ENCODE assay signal across 14 cellular contexts in genomic region chr16:54027126-54027922, GRCh38.
DNase-seq lines count a peak whose midpoint lies in the region; ATAC-seq and TF ChIP-seq lines count a peak whose summit lies in the region.
"Had no signal": no experiment of that assay in that cellular context is flagged by ENCODE, and none has a peak within 500 bp of the region (broad histone marks: within the 10 kb centered on the region; RNA-seq: fewer than 3 reads in every experiment).

No MANE protein-coding gene starts in this region.

- intact Hi-C loops in aorta (cut with DNase I), result no loop called here

- no peaks in the 10 kb centered on the region for H3K9me3 ChIP-seq in HEK293 (ENCODE audit: control insufficient read depth, insufficient read depth, low read depth, low read length)
- peaks cover 8% of the 10 kb centered on the region for H3K9me3 ChIP-seq in adipocyte (ENCODE audit: control insufficient read depth, low read length)
- no peaks in the 10 kb centered on the region for H3K9me3 ChIP-seq in aorta (ENCODE audit: control insufficient read depth, low read length)

- H3K4me3 ChIP-seq in HEK293 (ENCODE audit: low read depth, low read length), result no peak overlapping the region
- H3K4me3 ChIP-seq in adipocyte (ENCODE audit: low read length), result peak overlapping the region; percentile 13
- H3K4me3 ChIP-seq in foreskin fibroblast (ENCODE audit: low read depth in 1 of 2, low read length in 2 of 2), result no peak overlapping the region
- H3K4me3 ChIP-seq in aorta (ENCODE audit: low read length in 2 of 2), result no peak overlapping the region

- H3K36me3 ChIP-seq in HEK293 (ENCODE audit: control insufficient read depth in 2 of 2, insufficient read depth in 1 of 2, low read length in 2 of 2) (no peaks in the 10 kb centered on the region), adipocyte (ENCODE audit: control insufficient read depth, insufficient read depth, low read length, severe bottlenecking) (no peaks in the 10 kb centered on the region), aorta (ENCODE audit: control insufficient read depth in 1 of 2, insufficient read depth in 2 of 2, low read length in 1 of 2) (no peaks in the 10 kb centered on the region)

- 83% methylated on average over 4 of the region's 4 CpGs for WGBS in aorta, 2 donors

- H3K9ac ChIP-seq in adipocyte (ENCODE audit: low read length), result peak overlapping the region; percentile 58
- H3K9ac ChIP-seq: parathyroid adenoma had no signal

- H3K27me3 ChIP-seq in adipocyte (replicated peaks; ENCODE audit: control insufficient read depth, insufficient read depth, low read length) (no peaks in the 10 kb centered on the region), aorta (ENCODE audit: control insufficient read depth in 1 of 2, insufficient read depth in 2 of 2, low read length in 1 of 2) (no peaks in the 10 kb centered on the region)

- no peak for ATAC-seq in aorta (ENCODE audit: low FRiP score)
- ATAC-seq in HG02763 (IDR thresholded peaks at IDR 0.05; ENCODE audit: unreplicated experiment), result no peak
- no peak for ATAC-seq in HG03460 (IDR thresholded peaks at IDR 0.05; ENCODE audit: unreplicated experiment)

- CTCF ChIA-PET in HEK293 (lab: Yijun Ruan, JAX), result interaction anchor here (0.8 kb wide), 1 partner anchor 13 kb away, joined by 4 read pairs; no protein-coding TSS in a partner anchor

- in situ Hi-C loops in ACHN (cut with HindIII; ENCODE audit: low pct_ligation_motif_present, low pct_unique_long_range_greater_than_20kb, low sequenced_read_pairs), result no loop called here

- DNase-seq in ACHN (peak; percentile 5), adipocyte (ENCODE audit: low read depth) (peak; percentile 57), foreskin fibroblast (peak; percentile 41 to 71), aorta (no peak)
- no peak for DNase-seq in activated CD4-positive, CD25-positive, alpha-beta regulatory T cell (lab: John Stamatoyannopoulos, UW)
- DNase-seq: cerebellar nuclear complex, DMS153, NCI-H187, NCI-H748 treated with DMSO at 0.1 percent for 48 hours, Right ventricle myocardium superior had no signal

- TF ChIP-seq CTCF in HEK293 (tag by site-specific recombination; IDR thresholded peaks at IDR 0.05) (no peak), foreskin fibroblast (IDR thresholded peaks at IDR 0.05; ENCODE audit: low read depth, low read length) (no peak)

- POLR2A ChIA-PET in HEK293 (lab: Yijun Ruan, JAX), result no interaction called here

- H3K27ac ChIP-seq in HEK293 (ENCODE audit: extremely low read depth, low read depth, low read length) (no peak overlapping the region), aorta (ENCODE audit: low read depth in 1 of 2, low read length in 2 of 2) (no peak overlapping the region)
- H3K27ac ChIP-seq: parathyroid adenoma had no signal

- no peaks in the 10 kb centered on the region for H3K4me1 ChIP-seq in HEK293 (ENCODE audit: control insufficient read depth, insufficient read depth, low read length)
- peaks cover 22% of the 10 kb centered on the region for H3K4me1 ChIP-seq in adipocyte (ENCODE audit: control insufficient read depth, insufficient read depth, low read length)
- H3K4me1 ChIP-seq in aorta (ENCODE audit: control insufficient read depth in 1 of 2, insufficient read depth in 2 of 2, low read length in 2 of 2), result no peaks in the 10 kb centered on the region
- H3K4me1 ChIP-seq: parathyroid adenoma had no signal

TF ChIP-seq in HEK293, 187 proteins besides CTCF, POLR2A, EP300 and RAD21:
- TF ChIP-seq ZNF677 (tag by site-specific recombination; IDR thresholded peaks at IDR 0.05), result peak; percentile 62
- peak; percentile 25; the same call in 1 of the 2 replicates for TF ChIP-seq PRDM1 (tag by site-specific recombination; IDR thresholded peaks at IDR 0.05)
- no peak for TF ChIP-seq ZFP3 (tag by site-specific recombination; IDR thresholded peaks at IDR 0.05; ENCODE audit: low read depth)

Comparison
In these comparisons a context has a peak if more than half of its experiments do, and no peak if none do; other contexts are left out.
1. DNase-seq: peak in ACHN (single experiment), adipocyte (single experiment) and foreskin fibroblast (2 of 2); none in aorta (0 of 2) and activated CD4-positive, CD25-positive, alpha-beta regulatory T cell (0 of 4).